ENCODE assay signal across 8 cellular contexts in the genomic region with DNA sequence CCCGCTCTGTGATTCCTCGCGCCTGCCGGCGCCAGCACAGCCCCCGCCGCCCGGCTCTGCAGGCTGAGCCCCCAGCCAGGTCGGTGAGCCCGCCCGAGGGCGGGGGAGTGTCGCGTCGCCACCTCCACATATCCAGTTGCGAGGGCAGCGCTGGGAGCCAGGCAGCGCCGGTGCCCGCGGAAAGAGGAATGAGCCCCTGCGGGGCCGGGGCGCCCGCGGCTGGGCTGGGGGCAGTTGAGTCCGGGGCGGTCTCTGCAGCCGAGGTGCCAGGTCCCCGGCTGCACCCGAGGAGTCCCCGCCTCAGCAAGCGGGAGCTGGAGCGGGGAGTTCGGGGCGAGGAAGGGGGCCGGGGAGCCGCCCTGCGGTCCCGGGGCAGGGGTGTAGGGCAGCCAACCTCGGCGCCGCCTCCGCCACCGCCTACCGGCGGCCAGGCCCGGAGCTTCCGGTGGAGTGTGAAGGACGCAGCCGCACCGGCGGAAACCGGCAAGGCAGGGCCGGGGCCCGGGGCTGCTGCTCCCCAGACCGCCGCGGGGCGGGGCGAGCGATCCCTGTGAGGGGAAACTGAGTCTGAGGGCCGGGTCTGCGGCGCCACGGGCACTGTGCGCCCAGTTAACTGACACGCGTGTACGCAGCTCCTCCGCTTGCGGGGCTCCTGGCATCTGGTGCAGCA. TPM values are rescaled to one million over a fixed set of nuclear protein-coding genes. Genes with fewer than 3 reads are reported as not detected.
DNase-seq lines count a peak whose midpoint lies in the region; ATAC-seq and FAIRE-seq lines count a peak whose summit lies in the region.

No MANE protein-coding gene starts in this region.

- CTCF ChIA-PET in CD4-positive, alpha-beta memory T cell (lab: Charles Lee; ENCODE audit: partially characterized antibody): interaction anchor here (0.9 to 11.6 kb wide), 10 partner anchors 9 to 82 kb away, joined by 3 to 254 read pairs (median 6); partner anchors contain the start of gene PHF19

- intact Hi-C loops in CD4-positive, alpha-beta memory T cell (cut with micrococcal nuclease): loop anchor here (2.0 kb wide), 1 partner anchor 86 kb away; the partner anchor contains the start of gene PSMD5

- POLR2A ChIA-PET in CD4-positive, alpha-beta memory T cell (lab: Charles Lee; ENCODE audit: partially characterized antibody): interaction anchor here (0.6 to 74.5 kb wide), 7 partner anchors 15 to 273 kb away, joined by 3 to 5577 read pairs (median 5); partner anchors contain the start of genes FBXW2, PHF19, PSMD5 and TRAF1

- no peaks in the 10 kb centered on the region for H3K9me3 Mint-ChIP-seq in CD4-positive, alpha-beta memory T cell
- H3K9me3 Mint-ChIP-seq in IgD-negative memory B cell: no peaks in the 10 kb centered on the region
- H3K9me3 Mint-ChIP-seq in immature natural killer cell: no peaks in the 10 kb centered on the region

- H3K4me1 Mint-ChIP-seq in CD4-positive, alpha-beta memory T cell: peaks cover 52 to 92% (median 69%) of the 10 kb centered on the region in 4 donors
- H3K4me1 Mint-ChIP-seq in IgD-negative memory B cell (peaks cover 57 to 74% (median 63%) of the 10 kb centered on the region in 3 donors), immature natural killer cell (peaks cover 91 to 96% of the 10 kb centered on the region in 2 donors)

- H3K27ac Mint-ChIP-seq in CD4-positive, alpha-beta memory T cell: peak overlapping the region; percentile 96 to 99 (median 98)
- peak overlapping the region; percentile 85 to 99 (median 97) for H3K27ac Mint-ChIP-seq in IgD-negative memory B cell
- H3K27ac Mint-ChIP-seq in immature natural killer cell: peak overlapping the region; percentile 94 to 98 (median 96)

- in situ Hi-C loops in T47D (cut with HindIII; ENCODE audit: low pct_unique_long_range_greater_than_20kb, low sequenced_read_pairs): loop anchor here (25.0 kb wide), 1 partner anchor 167 kb away; no protein-coding TSS in a partner anchor

- H3K4me3 ChIP-seq in CD4-positive, alpha-beta memory T cell (ENCODE audit: low read length in 2 of 2): peak overlapping the region; percentile 77 to 88
- peak overlapping the region; percentile 74 to 80 for H3K4me3 ChIP-seq in small intestine (ENCODE audit: low read depth in 1 of 2, low read length in 2 of 2)

- H3K4me3 Mint-ChIP-seq in CD4-positive, alpha-beta memory T cell: peak overlapping the region; percentile 83 to 97 (median 95)
- peak overlapping the region; percentile 91 to 93 (median 92) for H3K4me3 Mint-ChIP-seq in IgD-negative memory B cell
- peak overlapping the region; percentile 91 to 98 (median 95) for H3K4me3 Mint-ChIP-seq in immature natural killer cell

- peaks cover 84% of the 10 kb centered on the region for H3K4me1 ChIP-seq in CD4-positive, alpha-beta memory T cell (ENCODE audit: insufficient read depth, low read length)
- peaks cover 0 to 12% of the 10 kb centered on the region in 2 donors for H3K4me1 ChIP-seq in small intestine (ENCODE audit: control insufficient read depth in 2 of 2, insufficient read depth in 1 of 2, low read depth in 1 of 2, low read length in 1 of 2)

- FAIRE-seq in small intestine (lab: Jason Lieb, UNC): no peak

- H3K27me3 Mint-ChIP-seq in CD4-positive, alpha-beta memory T cell: no peaks in the 10 kb centered on the region
- H3K27me3 Mint-ChIP-seq in IgD-negative memory B cell (no peaks in the 10 kb centered on the region), immature natural killer cell (ENCODE audit: low read depth in 3 of 3) (peaks cover 2 to 31% (median 9%) of the 10 kb centered on the region in 3 donors)

- WGBS in small intestine, 3 donors: 1% methylated on average over 51 to 72 of the region's 72 CpGs

- ATAC-seq in GM19452 (IDR thresholded peaks at IDR 0.05; ENCODE audit: unreplicated experiment): peak; percentile 37

- H3K27me3 ChIP-seq in CD4-positive, alpha-beta memory T cell (ENCODE audit: insufficient read depth, low read length): no peaks in the 10 kb centered on the region
- no peaks in the 10 kb centered on the region for H3K27me3 ChIP-seq in small intestine (ENCODE audit: control insufficient read depth in 2 of 2, insufficient read depth in 2 of 2, low read length in 2 of 2)

- H3K27ac ChIP-seq in CD4-positive, alpha-beta memory T cell (ENCODE audit: low read depth, low read length): peak overlapping the region; percentile 99
- peak overlapping the region; percentile 85 to 89 for H3K27ac ChIP-seq in small intestine (ENCODE audit: low read depth in 1 of 2, low read length in 1 of 2)

- H3K36me3 ChIP-seq in CD4-positive, alpha-beta memory T cell (ENCODE audit: insufficient read depth, low read length): no peaks in the 10 kb centered on the region
- no peaks in the 10 kb centered on the region for H3K36me3 ChIP-seq in small intestine (ENCODE audit: control insufficient read depth in 2 of 2, insufficient read depth in 2 of 2, low read length in 2 of 2)

- DNase-seq in CD4-positive, alpha-beta memory T cell: peak; percentile 75 to 82 (median 79)
- DNase-seq in T-helper 9 cell: peak; percentile 66
- DNase-seq in T47D (ENCODE audit: low read depth in 1 of 2, low spot score in 1 of 2): peak; percentile 66 to 94
- peak; percentile 80 to 82 (median 80) for DNase-seq in immature natural killer cell
- DNase-seq in small intestine: peak; percentile 78
- DNase-seq in A172 (ENCODE audit: low spot score): no peak

- H3K9me3 ChIP-seq in CD4-positive, alpha-beta memory T cell (ENCODE audit: control insufficient read depth in 1 of 2, low read length in 2 of 2): no peaks in the 10 kb centered on the region
- H3K9me3 ChIP-seq in small intestine (ENCODE audit: control insufficient read depth, low read depth): no peaks in the 10 kb centered on the region

- peaks cover 11 to 30% of the 10 kb centered on the region in 2 donors for H3K36me3 Mint-ChIP-seq in CD4-positive, alpha-beta memory T cell
- no peaks in the 10 kb centered on the region for H3K36me3 Mint-ChIP-seq in IgD-negative memory B cell
- no peaks in the 10 kb centered on the region for H3K36me3 Mint-ChIP-seq in immature natural killer cell

RNA-seq across cellular contexts. Expression of gene TRAF1, which starts 2.3 kb away (rescaled TPM):
- total RNA-seq in CD4-positive, alpha-beta memory T cell: 100 to 1,000 TPM; 174 to 181 TPM
- 10 to 100 TPM in 1 of 2 donors, 1 to 10 TPM in 1; 7.8 to 14.4 TPM for polyA plus RNA-seq in CD4-positive, alpha-beta memory T cell
- polyA plus RNA-seq in IgD-negative memory B cell: 1.3 TPM
- 1 to 10 TPM in 2 of 3 donors, under 1 TPM in 1; 0.67 to 3.4 (median 1.5) TPM for polyA plus RNA-seq in immature natural killer cell
- 1 to 10 TPM; 1.1 to 2.8 (median 1.1) TPM for polyA plus RNA-seq in small intestine
- total RNA-seq in A172 (2014; rRNA removed; shearing (Covaris generic)): 0.91 and 0.95 TPM in 2 replicates

RNA-seq across cellular contexts. Expression of gene PHF19, which starts 51.9 kb away (rescaled TPM):
- total RNA-seq in CD4-positive, alpha-beta memory T cell: 100 to 1,000 TPM; 194 to 201 TPM
- polyA plus RNA-seq in CD4-positive, alpha-beta memory T cell: 10 to 100 TPM; 15.4 to 17.8 TPM
- polyA plus RNA-seq in IgD-negative memory B cell: 3.9 TPM
- 10 to 100 TPM; 12.1 to 12.9 (median 12.8) TPM for polyA plus RNA-seq in immature natural killer cell
- 10 to 100 TPM in 1 of 3 donors, 1 to 10 TPM in 2; 2.0 to 35.7 (median 6.5) TPM for polyA plus RNA-seq in small intestine
- 47.0 and 47.8 TPM in 2 replicates for total RNA-seq in A172 (2014; rRNA removed; shearing (Covaris generic))
